1 cellular context compared by ENCODE assay signal in the genomic region with DNA sequence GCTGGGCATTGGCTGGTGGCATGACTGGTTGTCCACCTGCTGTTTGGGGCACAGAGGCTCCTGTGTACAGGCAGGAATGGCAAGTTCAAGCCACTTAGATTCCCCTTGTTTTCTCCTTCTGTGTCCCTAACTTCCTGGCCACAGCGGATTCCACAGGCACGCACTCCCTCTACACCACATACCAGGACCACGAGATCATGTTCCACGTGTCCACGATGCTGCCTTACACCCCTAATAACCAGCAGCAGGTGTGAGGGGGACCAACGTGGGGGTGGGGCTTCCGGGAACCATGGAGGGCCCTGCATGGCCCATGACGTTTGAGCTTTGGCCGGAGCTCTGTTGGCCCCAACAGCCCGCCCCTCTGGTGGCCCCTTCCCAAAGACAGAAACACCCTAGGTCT.
TF ChIP-seq lines count a peak whose summit lies in the region.

No MANE protein-coding gene starts in this region.

TF ChIP-seq in GM12878, 131 proteins besides CTCF, POLR2A, EP300 and RAD21:
- TF ChIP-seq FOS (IDR thresholded peaks at IDR 0.05; ENCODE audit: borderline replicate concordance, extremely low read depth, insufficient read length): no peak
- TF ChIP-seq POLR2AphosphoS5 (IDR thresholded peaks at IDR 0.05; ENCODE audit: low read length): 0 out of 2 replicates have a peak, but pooled peaks have one; percentile 26
